In the genomic region with DNA sequence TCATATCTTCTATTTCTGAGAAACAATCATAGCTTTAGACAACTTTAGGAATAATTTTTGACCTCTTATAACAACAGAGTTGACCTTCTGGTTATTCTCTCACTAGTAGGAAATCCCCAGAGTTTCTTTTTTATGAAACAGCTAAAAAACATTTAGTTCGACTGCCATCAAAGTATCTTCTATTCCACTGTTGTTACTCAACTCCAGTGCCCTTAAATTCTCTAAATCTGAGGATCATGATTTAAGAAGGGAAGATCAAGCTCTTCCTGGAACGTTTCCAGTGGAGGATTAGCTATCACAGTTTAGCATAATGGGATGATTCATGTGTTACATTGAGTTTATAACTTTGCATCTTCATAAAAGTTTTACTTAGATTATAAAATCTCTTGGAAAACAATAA, we compare ENCODE assay signal across 13 cellular contexts.
A peak's percentile ranks its signal among the peaks of the same experiment; 100 is the strongest.
DNase-seq lines count a peak whose midpoint lies in the region; ATAC-seq, FAIRE-seq and TF ChIP-seq lines count a peak whose summit lies in the region.
"Had no signal": no experiment of that assay in that cellular context is flagged by ENCODE, and none has a peak within 500 bp of the region (broad histone marks: within the 10 kb centered on the region; RNA-seq: fewer than 3 reads in every experiment).

No MANE protein-coding gene starts in this region.

- no peak for ATAC-seq in HG03159 (IDR thresholded peaks at IDR 0.05; ENCODE audit: unreplicated experiment)

- H3K9me1 ChIP-seq in keratinocyte (ENCODE audit: control insufficient read depth, extremely low read depth, insufficient read depth, low read length), result no peaks in the 10 kb centered on the region

- no peaks in the 10 kb centered on the region for H4K20me1 ChIP-seq in keratinocyte (ENCODE audit: control insufficient read depth, extremely low read depth, insufficient read depth, low read length)

- no peak overlapping the region for H3K27ac ChIP-seq in keratinocyte (ENCODE audit: control insufficient read depth, insufficient read depth, low read length)

- peaks cover 12% of the 10 kb centered on the region for H3K4me1 ChIP-seq in keratinocyte (ENCODE audit: control insufficient read depth, extremely low read depth, insufficient read depth, low read length)

- no peaks in the 10 kb centered on the region for H3K27me3 ChIP-seq in keratinocyte (ENCODE audit: control insufficient read depth, extremely low read depth, insufficient read depth, low read length)

- no peak overlapping the region for H2AFZ ChIP-seq in keratinocyte (ENCODE audit: control insufficient read depth, low read length)

- no peaks in the 10 kb centered on the region for H3K79me2 ChIP-seq in keratinocyte (ENCODE audit: control insufficient read depth, insufficient read depth, low read length)

- no peaks in the 10 kb centered on the region for H3K36me3 ChIP-seq in keratinocyte (ENCODE audit: control insufficient read depth in 2 of 2, extremely low read depth in 1 of 2, insufficient read depth in 2 of 2, low read length in 2 of 2)

- peak overlapping the region; percentile 16 for H3K4me2 ChIP-seq in keratinocyte (ENCODE audit: control insufficient read depth, extremely low read depth, insufficient read depth, low read depth, low read length)

- FAIRE-seq in HTR-8/SVneo (lab: Jason Lieb, UNC) (no peak), keratinocyte (lab: Jason Lieb, UNC) (peak; percentile 55)

- dilution Hi-C loops in keratinocyte (cut with MboI; ENCODE audit: extremely low pct_ligation_motif_present, low sequenced_read_pairs), result no loop called here

- no peak overlapping the region for H3K9ac ChIP-seq in keratinocyte (ENCODE audit: control insufficient read depth, extremely low read depth, insufficient read depth, low read length)

- DNase-seq in AG08396 (ENCODE audit: low spot score) (peak; percentile 16), HTR-8/SVneo (ENCODE audit: insufficient read length, low spot score) (peak; percentile 49), brain pericyte (ENCODE audit: low read depth, low spot score) (peak; percentile 49), keratinocyte (ENCODE audit: low read depth, low spot score) (no peak), LoVo (ENCODE audit: low spot score) (no peak), activated gamma-delta T cell treated with Interleukin-2 at 50 U/mL for 16 hours (no peak), DMS 273 (lab: John Stamatoyannopoulos, UW; ENCODE audit: unreplicated experiment) (no peak)
- DNase-seq: activated CD4-positive, alpha-beta T cell treated with anti-CD3 and anti-CD28 coated beads, Interleukin-2, amount 10 ng/mL, durations not matched to agents 24 days and 14 days; activated effector memory CD4-positive, alpha-beta T cell treated with Interleukin-2 at 50 U/mL for 16 hours; CD4-positive, CD25-positive, alpha-beta regulatory T cell; GOT3; NCI-H1436 had no signal

- no peak for TF ChIP-seq CTCF in keratinocyte (optimal IDR thresholded peaks at IDR 0.05 in 1 of 3, IDR thresholded peaks at IDR 0.05 in 1 of 3, conservative IDR thresholded peaks at IDR 0.05 in 1 of 3; ENCODE audit: extremely low read depth in 1 of 3, insufficient read depth in 2 of 3, low read length in 3 of 3)

- no peak overlapping the region for H3K4me3 ChIP-seq in keratinocyte (ENCODE audit: control insufficient read depth in 2 of 3, extremely low read depth in 1 of 3, insufficient read depth in 2 of 3, low read depth in 1 of 3, low read length in 3 of 3)

- H3K9me3 ChIP-seq in keratinocyte (ENCODE audit: control insufficient read depth, low read depth, low read length), result no peaks in the 10 kb centered on the region

Comparison
In these comparisons a context has a peak if more than half of its experiments do, and no peak if none do; other contexts are left out.
1. DNase-seq: peak in AG08396 (single experiment), HTR-8/SVneo (single experiment) and brain pericyte (single experiment); none in keratinocyte (single experiment), LoVo (single experiment), activated gamma-delta T cell treated with Interleukin-2 at 50 U/mL for 16 hours (single experiment) and DMS 273 (single experiment).